8 cellular contexts compared by ENCODE assay signal in genomic region chr10:130110236-130111114, GRCh38. TPM values are rescaled to one million over a fixed set of nuclear protein-coding genes. Genes with fewer than 3 reads are reported as not detected.
A peak's percentile ranks its signal among the peaks of the same experiment; 100 is the strongest.
DNase-seq lines count a peak whose midpoint lies in the region; ATAC-seq and TF ChIP-seq lines count a peak whose summit lies in the region.

TSS of gene C10orf143 (minus strand) at chr10:130110830. CDS start at chr10:130110772, 58 bp downstream.

- peak; percentile 83 for DNase-seq in NCI-H187 (lab: John Stamatoyannopoulos, UW)
- peak; percentile 96 to 99 (median 98) for DNase-seq in T-helper 2 cell
- peak; percentile 95 to 99 for DNase-seq in ascending aorta (ENCODE audit: low spot score in 2 of 2)
- peak; percentile 99 for DNase-seq in right cardiac atrium
- peak; percentile 98 for DNase-seq in putamen (ENCODE audit: low spot score)
- DNase-seq in vagina (ENCODE audit: extremely low spot score in 2 of 2) = peak; percentile 97 to 99

- no peak for TF ChIP-seq CTCF in ascending aorta (IDR thresholded peaks at IDR 0.05)
- no peak for TF ChIP-seq CTCF in vagina (IDR thresholded peaks at IDR 0.05)

- peaks cover 6 to 16% of the 10 kb centered on the region in 2 donors for H3K4me1 ChIP-seq in ascending aorta
- H3K4me1 ChIP-seq in right cardiac atrium (ENCODE audit: control insufficient read depth, insufficient read depth, low read length) = peaks cover 3% of the 10 kb centered on the region
- peaks cover 19% of the 10 kb centered on the region for H3K4me1 ChIP-seq in vagina

- ATAC-seq in GM18502 (IDR thresholded peaks at IDR 0.05; ENCODE audit: poor library complexity, unreplicated experiment) (peak; percentile 85), HG02943 (IDR thresholded peaks at IDR 0.05; ENCODE audit: low read depth, unreplicated experiment) (peak; percentile 79), right cardiac atrium (peak; percentile 97 to 98)

- TF ChIP-seq POLR2A in vagina (IDR thresholded peaks at IDR 0.05) = peak in 1 of 2 donors; percentile 78

- under 1% methylated on average over 71 of the region's 71 CpGs for WGBS in right cardiac atrium

- H3K9me3 ChIP-seq in ascending aorta (no peaks in the 10 kb centered on the region), right cardiac atrium (ENCODE audit: control insufficient read depth, low read length) (no peaks in the 10 kb centered on the region), vagina (no peaks in the 10 kb centered on the region)

- H3K4me3 ChIP-seq in ascending aorta = peak within 1 kb of the TSS; percentile 64 to 85
- H3K4me3 ChIP-seq in right cardiac atrium (ENCODE audit: low read length) = peak within 1 kb of the TSS; percentile 72
- H3K4me3 ChIP-seq in vagina = peak within 1 kb of the TSS; percentile 60 to 89

- H3K27ac ChIP-seq in ascending aorta (peak within 1 kb of the TSS; percentile 80 to 92), right cardiac atrium (ENCODE audit: low read length) (peak within 1 kb of the TSS; percentile 91), vagina (peak within 1 kb of the TSS; percentile 93)

- intact Hi-C loops in ascending aorta (cut with DNase I) = loop anchor here (1.0 to 2.0 kb wide), 5 partner anchors 26 to 1790 kb away; partner anchors contain the start of genes EBF3, GLRX3, MGMT and PPP2R2D
- intact Hi-C loops in right cardiac atrium (cut with DNase I) = no loop called here
- intact Hi-C loops in vagina (cut with DNase I) = no loop called here

- H3K36me3 ChIP-seq in ascending aorta (peaks cover 0 to 3% of the 10 kb centered on the region in 2 donors), vagina (no peaks in the 10 kb centered on the region)

- H3K27me3 ChIP-seq in ascending aorta = no peaks in the 10 kb centered on the region
- H3K27me3 ChIP-seq in right cardiac atrium (ENCODE audit: control insufficient read depth, insufficient read depth) = no peaks in the 10 kb centered on the region
- H3K27me3 ChIP-seq in vagina = no peaks in the 10 kb centered on the region

RNA-seq across cellular contexts. Expression of gene C10orf143, which starts in this region (rescaled TPM):
- total RNA-seq in ascending aorta (0.11 TPM), right cardiac atrium (1 to 10 TPM; 1.7 to 2.8 (median 2.4) TPM), vagina (0.74 TPM)
- polyA plus RNA-seq in right cardiac atrium = 4.0 TPM

Comparison
In these comparisons a context has a peak if more than half of its experiments do, and no peak if none do; other contexts are left out.
1. Peak in every context shown above with its lines: DNase-seq, ATAC-seq, H3K4me3 ChIP-seq and H3K27ac ChIP-seq.
2. Peak in DNase-seq, H3K4me3 ChIP-seq and H3K27ac ChIP-seq in ascending aorta; RNA of the gene not detected or under 1 TPM.
3. Peak in DNase-seq, H3K4me3 ChIP-seq and H3K27ac ChIP-seq in vagina; RNA of the gene not detected or under 1 TPM.